ENCODE assay signal across 11 cellular contexts in the genomic region with DNA sequence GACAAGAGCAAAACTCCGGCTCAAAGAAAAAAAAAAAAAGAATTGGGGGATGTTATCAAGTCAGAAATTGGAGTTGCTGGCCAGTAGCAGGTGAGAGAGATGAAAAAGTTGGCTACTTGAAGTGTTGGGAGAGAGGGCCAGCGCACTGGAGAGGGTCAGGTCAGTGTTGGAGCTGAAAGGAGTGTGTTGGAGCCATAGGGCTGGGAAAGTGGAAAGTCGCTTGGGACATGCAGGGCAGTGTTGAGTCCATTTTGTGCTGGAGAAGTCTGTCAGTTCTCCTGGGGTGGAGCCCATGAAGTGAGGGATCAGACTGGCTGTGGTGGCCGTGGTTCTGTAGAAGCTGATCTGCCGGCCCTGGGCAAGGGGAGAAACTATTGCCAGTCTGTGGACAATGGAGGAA. TPM values are rescaled to one million over a fixed set of nuclear protein-coding genes. Genes with fewer than 3 reads are reported as not detected.
DNase-seq lines count a peak whose midpoint lies in the region; ATAC-seq, FAIRE-seq and TF ChIP-seq lines count a peak whose summit lies in the region.
"Had no signal": no experiment of that assay in that cellular context is flagged by ENCODE, and none has a peak within 500 bp of the region (broad histone marks: within the 10 kb centered on the region; RNA-seq: fewer than 3 reads in every experiment).

No MANE protein-coding gene starts in this region.

- no peak for DNase-seq in A549 (ENCODE audit: low read depth in 1 of 2, low spot score in 1 of 2)
- no peak for DNase-seq in GM23338 (ENCODE audit: low spot score)
- DNase-seq in activated naive CD4-positive, alpha-beta T cell treated with anti-CD3 and anti-CD28 coated beads, Interleukin-2, amount 50 U/mL, for 72 hours (ENCODE audit: low spot score in 2 of 2), result no peak
- DNase-seq in memory B cell (ENCODE audit: low spot score in 2 of 2), result no peak
- no peak for DNase-seq in GOT3 (lab: John Stamatoyannopoulos, UW)
- DNase-seq in NOMO-1 treated with dmso at 0.1 percent for 144 hours (lab: John Stamatoyannopoulos, UW; ENCODE audit: unreplicated experiment), result no peak
- no peak for DNase-seq in NCI-H2196 (lab: John Stamatoyannopoulos, UW; ENCODE audit: unreplicated experiment)
- DNase-seq: Peyer's patch, spleen had no signal

- H3K4me2 ChIP-seq in A549 (peak overlapping the region; percentile 96), GM23338 (peak overlapping the region; percentile 78; the same call in 1 of the 2 replicates)

- TF ChIP-seq EP300 in A549 (IDR thresholded peaks at IDR 0.05), result no peak

- ATAC-seq in A549 (no peak), GM23338 (no peak), memory B cell (ENCODE audit: low read depth) (no peak), GM21526 (IDR thresholded peaks at IDR 0.05; ENCODE audit: low FRiP score, unreplicated experiment) (no peak)
- ATAC-seq in activated naive CD4-positive, alpha-beta T cell treated with anti-CD3 and anti-CD28 coated beads, Interleukin-2, amount 50 U/mL, for 72 hours, result no peak

- H3K27ac ChIP-seq in A549 (no peak overlapping the region), GM23338 (ENCODE audit: low read depth) (no peak overlapping the region)
- H3K27ac ChIP-seq: Peyer's patch, spleen had no signal

- H3K27me3 ChIP-seq in GM23338 (ENCODE audit: insufficient read depth), result no peaks in the 10 kb centered on the region
- H3K27me3 ChIP-seq: Peyer's patch, spleen had no signal

- H3F3A ChIP-seq in GM23338 (replicated peaks; ENCODE audit: low read depth), result peaks cover 12% of the 10 kb centered on the region

- CTCF ChIA-PET in A549 (lab: Yijun Ruan, JAX), result interaction anchor here (0.6 kb wide), 1 partner anchor 84 kb away, joined by 3 read pairs; the partner anchor contains the start of gene TRAPPC6A

- no peaks in the 10 kb centered on the region for H3K9me2 ChIP-seq in GM23338 (ENCODE audit: insufficient read depth)

- H3K79me2 ChIP-seq in GM23338 (replicated peaks; ENCODE audit: insufficient read depth), result peaks cover 66% of the 10 kb centered on the region

- H3K9me3 ChIP-seq in A549, result no peaks in the 10 kb centered on the region
- H3K9me3 ChIP-seq: Peyer's patch, spleen had no signal

- H3K36me3 Mint-ChIP-seq in GM23338 (ENCODE audit: low read depth) (peaks cover 17% of the 10 kb centered on the region), memory B cell (peaks cover 7% of the 10 kb centered on the region)
- peaks cover 16 to 20% of the 10 kb centered on the region in 2 donors for H3K36me3 Mint-ChIP-seq in activated naive CD4-positive, alpha-beta T cell treated with anti-CD3 and anti-CD28 coated beads, Interleukin-2, amount 50 U/mL, for 72 hours

- H3K4me3 ChIP-seq in A549 (no peak overlapping the region), GM23338 (peak overlapping the region; percentile 63)

- H3K4me1 ChIP-seq in A549 (peaks cover 63% of the 10 kb centered on the region), GM23338 (ENCODE audit: insufficient read depth) (peaks cover 32% of the 10 kb centered on the region)

- H2AFZ ChIP-seq in GM23338, result no peak overlapping the region

- H3K4me1 Mint-ChIP-seq in GM23338 (peaks cover 64% of the 10 kb centered on the region), memory B cell (peaks cover 42% of the 10 kb centered on the region)

- TF ChIP-seq CTCF in A549 (IDR thresholded peaks at IDR 0.05), result no peak
- TF ChIP-seq CTCF in GM23338 (conservative IDR thresholded peaks at IDR 0.05; ENCODE audit: low read depth in 2 of 2), result no peak

- no peak overlapping the region for H3K27ac Mint-ChIP-seq in GM23338
- H3K27ac Mint-ChIP-seq in activated naive CD4-positive, alpha-beta T cell treated with anti-CD3 and anti-CD28 coated beads, Interleukin-2, amount 50 U/mL, for 72 hours, result peak overlapping the region; percentile 26 to 90
- H3K27ac Mint-ChIP-seq in memory B cell, result no peak overlapping the region

- peaks cover 50% of the 10 kb centered on the region for H4K20me1 ChIP-seq in GM23338 (replicated peaks; ENCODE audit: insufficient read depth)

- 92% methylated on average over 5 of the region's 5 CpGs for WGBS in A549 (ENCODE audit: missing lambda C conversion rate)

- TF ChIP-seq POLR2A in A549 (IDR thresholded peaks at IDR 0.05; ENCODE audit: low read length), result no peak

- no peak for TF ChIP-seq RAD21 in A549 (conservative IDR thresholded peaks at IDR 0.05 in 1 of 2, IDR thresholded peaks at IDR 0.05 in 1 of 2)

- no peak for FAIRE-seq in A549 (lab: Jason Lieb, UNC)

- H3K4me3 Mint-ChIP-seq in GM23338 (peak overlapping the region; percentile 85), memory B cell (peak overlapping the region; percentile 96)

- H3K36me3 ChIP-seq in GM23338 (ENCODE audit: insufficient read depth), result no peaks in the 10 kb centered on the region
- H3K36me3 ChIP-seq: Peyer's patch had no signal

- H3K9me3 Mint-ChIP-seq in GM23338, result no peaks in the 10 kb centered on the region
- no peaks in the 10 kb centered on the region for H3K9me3 Mint-ChIP-seq in activated naive CD4-positive, alpha-beta T cell treated with anti-CD3 and anti-CD28 coated beads, Interleukin-2, amount 50 U/mL, for 72 hours
- no peaks in the 10 kb centered on the region for H3K9me3 Mint-ChIP-seq in memory B cell

- H3K27me3 Mint-ChIP-seq in GM23338 (ENCODE audit: insufficient read depth, low read depth, poor library complexity) (peaks cover 35% of the 10 kb centered on the region), memory B cell (no peaks in the 10 kb centered on the region)

- POLR2A ChIA-PET in A549 (lab: Yijun Ruan, JAX), result no interaction called here

TF ChIP-seq in GM23338, 12 proteins besides CTCF, POLR2A, EP300 and RAD21 (continues in another document):
- no peak for TF ChIP-seq ZNF114 (CRISPR knock-in tag; IDR thresholded peaks at IDR 0.05)
- no peak for TF ChIP-seq JUNB (IDR thresholded peaks at IDR 0.05; ENCODE audit: unreplicated experiment)

RNA-seq across cellular contexts. Expression of gene PPP1R37, which starts 1.7 kb away (rescaled TPM):
- polyA plus RNA-seq in A549 (2011; rRNA removed) (7.6 and 9.1 TPM in 2 replicates), A549 (2017; fragmentation: RNase III; extraction: RNeasy Plus Mini Kit Qiagen cat#74134 plus additional on column Dnase treatment) (18.7 to 21.9 TPM (median 21.8 TPM) in 3 replicates), GM23338 (2016; fragmentation: Nextera tagmentation; extraction: Ambion mirVana) (6.9 and 7.8 TPM in 2 replicates)
- polyA plus RNA-seq in A549 (2012; cell fraction: cytosol; rRNA removed), result 22.2 and 27.1 TPM in 2 replicates
- polyA plus RNA-seq in A549 (2012; cell fraction: nucleus; rRNA removed), result 48.6 and 55.2 TPM in 2 replicates
- 15.4 and 15.8 TPM in 2 replicates for polyA minus RNA-seq in A549 (2011; rRNA and poly(A)+ RNA removed)
- total RNA-seq in GM23338 (2014; rRNA removed; shearing (Covaris generic)), result 33.3 and 47.2 TPM in 2 replicates
- 10 to 100 TPM; 12.4 to 18.3 TPM for total RNA-seq in activated naive CD4-positive, alpha-beta T cell treated with anti-CD3 and anti-CD28 coated beads, Interleukin-2, amount 50 U/mL, for 72 hours

RNA-seq across cellular contexts. Expression of gene GEMIN7, which starts 15.6 kb away (rescaled TPM):
- 42.2 and 49.2 TPM in 2 replicates for polyA plus RNA-seq in A549 (2011; rRNA removed)
- polyA plus RNA-seq in A549 (2012; cell fraction: cytosol; rRNA removed), result 86.7 and 115 TPM in 2 replicates
- 97.2 and 109 TPM in 2 replicates for polyA plus RNA-seq in A549 (2012; cell fraction: nucleus; rRNA removed)
- polyA plus RNA-seq in A549 (2017; fragmentation: RNase III; extraction: RNeasy Plus Mini Kit Qiagen cat#74134 plus additional on column Dnase treatment), result 75.3 to 86.0 TPM (median 79.4 TPM) in 3 replicates
- 23.2 and 33.1 TPM in 2 replicates for polyA minus RNA-seq in A549 (2011; rRNA and poly(A)+ RNA removed)
- total RNA-seq in GM23338 (2014; rRNA removed; shearing (Covaris generic)), result 49.6 and 52.6 TPM in 2 replicates
- 90.5 and 91.6 TPM in 2 replicates for polyA plus RNA-seq in GM23338 (2016; fragmentation: Nextera tagmentation; extraction: Ambion mirVana)
- 10 to 100 TPM in 1 of 2 donors, 1 to 10 TPM in 1; 8.3 to 54.3 TPM for total RNA-seq in activated naive CD4-positive, alpha-beta T cell treated with anti-CD3 and anti-CD28 coated beads, Interleukin-2, amount 50 U/mL, for 72 hours

RNA-seq across cellular contexts. Expression of gene ZNF296, which starts 18.4 kb away (rescaled TPM):
- polyA plus RNA-seq in A549 (2011; rRNA removed) (0.25 and 0.34 TPM in 2 replicates), A549 (2017; fragmentation: RNase III; extraction: RNeasy Plus Mini Kit Qiagen cat#74134 plus additional on column Dnase treatment) (2.7 to 3.6 TPM (median 3.4 TPM) in 3 replicates), GM23338 (2016; fragmentation: Nextera tagmentation; extraction: Ambion mirVana) (16.5 and 18.6 TPM in 2 replicates)
- polyA plus RNA-seq in A549 (2012; cell fraction: cytosol; rRNA removed), result 2.7 and 3.7 TPM in 2 replicates
- polyA plus RNA-seq in A549 (2012; cell fraction: nucleus; rRNA removed), result 4.6 and 8.2 TPM in 2 replicates
- polyA minus RNA-seq in A549 (2011; rRNA and poly(A)+ RNA removed), result 0.50 and 0.73 TPM in 2 replicates
- 10.3 and 13.4 TPM in 2 replicates for total RNA-seq in GM23338 (2014; rRNA removed; shearing (Covaris generic))
- 1 to 10 TPM; 2.3 to 6.7 TPM for total RNA-seq in activated naive CD4-positive, alpha-beta T cell treated with anti-CD3 and anti-CD28 coated beads, Interleukin-2, amount 50 U/mL, for 72 hours
- total RNA-seq: LHCN-M2 had no signal

RNA-seq across cellular contexts. Expression of gene CLASRP, which starts 55.9 kb away (rescaled TPM):
- 30.7 and 39.0 TPM in 2 replicates for polyA plus RNA-seq in A549 (2011; rRNA removed)
- 38.3 and 40.7 TPM in 2 replicates for polyA plus RNA-seq in A549 (2012; cell fraction: cytosol; rRNA removed)
- 229 and 279 TPM in 2 replicates for polyA plus RNA-seq in A549 (2012; cell fraction: nucleus; rRNA removed)
- 74.8 to 93.7 TPM (median 86.4 TPM) in 3 replicates for polyA plus RNA-seq in A549 (2017; fragmentation: RNase III; extraction: RNeasy Plus Mini Kit Qiagen cat#74134 plus additional on column Dnase treatment)
- polyA minus RNA-seq in A549 (2011; rRNA and poly(A)+ RNA removed), result 36.0 and 38.2 TPM in 2 replicates
- total RNA-seq in GM23338 (2014; rRNA removed; shearing (Covaris generic)), result 78.7 and 92.3 TPM in 2 replicates
- 26.5 and 27.1 TPM in 2 replicates for polyA plus RNA-seq in GM23338 (2016; fragmentation: Nextera tagmentation; extraction: Ambion mirVana)
- total RNA-seq in activated naive CD4-positive, alpha-beta T cell treated with anti-CD3 and anti-CD28 coated beads, Interleukin-2, amount 50 U/mL, for 72 hours, result 100 to 1,000 TPM; 115 to 133 TPM

Comparison
In these comparisons a context has a peak if more than half of its experiments do, and no peak if none do; other contexts are left out.
1. H3K27ac Mint-ChIP-seq: peak in activated naive CD4-positive, alpha-beta T cell treated with anti-CD3 and anti-CD28 coated beads, Interleukin-2, amount 50 U/mL, for 72 hours (2 of 2); none in GM23338 (single experiment) and memory B cell (single experiment).